Comparison of ENCODE assay signal across 2 cellular contexts in genomic region chr1:70327306-70328076, GRCh38.
TF ChIP-seq lines count a peak whose summit lies in the region.

No MANE protein-coding gene starts in this region.

TF ChIP-seq in GM23338, 12 proteins besides CTCF, POLR2A, EP300 and RAD21:
- no peak for TF ChIP-seq CREB1 (CRISPR knock-in tag; IDR thresholded peaks at IDR 0.05; ENCODE audit: low read depth)
- TF ChIP-seq ZNF114 (CRISPR knock-in tag; IDR thresholded peaks at IDR 0.05) = no peak
- no peak for TF ChIP-seq ZNF331 (CRISPR knock-in tag; IDR thresholded peaks at IDR 0.05; ENCODE audit: low read depth)
- no peak for TF ChIP-seq STAT1 (IDR thresholded peaks at IDR 0.05; ENCODE audit: unreplicated experiment)
- TF ChIP-seq EZH2phosphoT487 (IDR thresholded peaks at IDR 0.05; ENCODE audit: unreplicated experiment) = no peak
- TF ChIP-seq ETS1 (IDR thresholded peaks at IDR 0.05) = no peak
- TF ChIP-seq POLR2AphosphoS5 (IDR thresholded peaks at IDR 0.05; ENCODE audit: low read depth) = no peak

TF ChIP-seq in HepG2, 621 proteins besides CTCF, POLR2A, EP300 and RAD21:
- TF ChIP-seq TAF1 (CRISPR knock-in tag; IDR thresholded peaks at IDR 0.05) (no peak), KLF6 (CRISPR knock-in tag; IDR thresholded peaks at IDR 0.05) (no peak), ZNF513 (CRISPR knock-in tag; conservative IDR thresholded peaks at IDR 0.05) (no peak), MED8 (CRISPR knock-in tag; IDR thresholded peaks at IDR 0.05; ENCODE audit: insufficient replicate concordance) (no peak), ZFP37 (CRISPR knock-in tag; IDR thresholded peaks at IDR 0.05; ENCODE audit: borderline replicate concordance) (no peak)
TF ChIP-seq in HepG2: peak in this region for 0.
